Comparison of ENCODE assay signal across 8 cellular contexts in the genomic region with DNA sequence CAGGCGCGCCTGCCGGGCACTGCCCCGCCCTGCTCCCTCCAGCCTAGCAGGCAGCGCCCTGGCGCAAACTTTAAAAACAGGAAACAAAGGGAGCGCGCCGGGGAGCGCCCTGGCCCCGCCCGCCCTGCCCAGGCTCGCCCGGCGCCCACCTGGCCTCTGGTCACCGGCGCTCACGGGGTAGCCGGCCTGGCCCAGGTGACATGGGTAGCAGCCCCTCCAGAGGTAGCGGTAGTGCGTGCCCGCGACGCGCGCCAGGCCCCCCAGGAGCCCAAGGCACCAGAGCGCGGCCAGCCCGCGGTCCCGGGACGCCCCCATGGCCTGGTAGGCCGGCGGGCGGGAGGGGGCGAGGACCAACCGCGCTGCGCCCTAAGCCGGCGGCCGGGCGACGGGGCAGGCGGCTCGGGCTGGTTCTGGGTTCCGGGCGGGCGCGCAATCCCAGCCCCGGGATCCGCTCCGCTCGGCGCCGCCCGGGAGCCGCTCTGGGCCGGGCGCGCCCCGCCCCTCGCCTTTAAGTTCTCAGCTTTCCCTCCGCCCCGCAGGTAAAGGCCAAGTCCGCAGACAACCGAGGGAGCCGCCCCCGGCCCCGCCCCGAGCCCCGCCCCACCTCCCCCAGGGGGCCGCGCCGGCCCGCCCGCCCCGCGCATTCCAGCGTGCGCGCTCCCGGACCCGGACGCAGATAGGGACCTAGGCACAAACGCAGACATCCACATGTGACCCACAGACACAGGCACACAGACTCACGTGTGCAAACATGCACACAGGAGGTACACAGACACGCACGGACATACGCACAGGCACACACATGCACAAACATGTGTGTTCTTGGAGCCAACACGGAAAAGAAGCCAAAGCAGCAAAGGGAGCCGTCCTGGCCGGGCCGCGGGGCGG.
DNase-seq lines count a peak whose midpoint lies in the region; ATAC-seq and TF ChIP-seq lines count a peak whose summit lies in the region.

No MANE protein-coding gene starts in this region.

- TF ChIP-seq CTCF in AG09319 (IDR thresholded peaks at IDR 0.05; ENCODE audit: low read depth, low read length) (no peak), astrocyte of the cerebellum (IDR thresholded peaks at IDR 0.05; ENCODE audit: low read depth, low read length, missing control alignments) (no peak)

- in situ Hi-C loops in astrocyte of the cerebellum (cut with HindIII; ENCODE audit: low sequenced_read_pairs), result no loop called here

- peaks cover 6% of the 10 kb centered on the region for H3K27me3 ChIP-seq in iPS DF 6.9 (ENCODE audit: control insufficient read depth, insufficient read depth, low read length)
- peaks cover 13% of the 10 kb centered on the region for H3K27me3 ChIP-seq in skeletal muscle satellite cell (ENCODE audit: control insufficient read depth, insufficient read depth, low read length)

- H3K4me3 ChIP-seq in astrocyte of the cerebellum (ENCODE audit: low read depth, low read length) (peak overlapping the region; percentile 49), iPS DF 6.9 (ENCODE audit: low read length) (peak overlapping the region; percentile 41; the same call in 1 of the 2 replicates), skeletal muscle satellite cell (ENCODE audit: low read length) (peak overlapping the region; percentile 67)

- peak overlapping the region; percentile 95 for H3K4me2 ChIP-seq in skeletal muscle satellite cell (ENCODE audit: low read length)

- ATAC-seq in HG02678 (IDR thresholded peaks at IDR 0.05; ENCODE audit: unreplicated experiment), result no peak
- no peak for ATAC-seq in HG02623 (IDR thresholded peaks at IDR 0.05; ENCODE audit: unreplicated experiment)

- no peaks in the 10 kb centered on the region for H3K36me3 ChIP-seq in iPS DF 6.9 (ENCODE audit: control insufficient read depth, insufficient read depth, low read length)
- H3K36me3 ChIP-seq in skeletal muscle satellite cell (ENCODE audit: insufficient read depth, low read length), result no peaks in the 10 kb centered on the region

- H3K27ac ChIP-seq in iPS DF 6.9 (ENCODE audit: low read length), result no peak overlapping the region

- WGBS in iPS DF 6.9 (ENCODE audit: insufficient coverage, insufficient read length), result no CpG with 5 or more reads among the region's 96 CpGs

- H3K9me3 ChIP-seq in iPS DF 6.9 (ENCODE audit: control insufficient read depth, insufficient read depth, low read length) (no peaks in the 10 kb centered on the region), skeletal muscle satellite cell (replicated peaks; ENCODE audit: low read length) (no peaks in the 10 kb centered on the region)

- DNase-seq in AG09319 (ENCODE audit: extremely low read depth, low read depth), result peak; percentile 16
- peak; percentile 98 for DNase-seq in HuH-7.5 (ENCODE audit: low spot score)
- DNase-seq in T-helper 2 cell, result peak; percentile 55 to 76 (median 64)
- DNase-seq in astrocyte of the cerebellum (ENCODE audit: low read depth), result no peak
- peak; percentile 43 for DNase-seq in iPS DF 6.9 (ENCODE audit: low read depth, low spot score)

- H3K9ac ChIP-seq in skeletal muscle satellite cell (ENCODE audit: low read depth, low read length), result peak overlapping the region; percentile 81

- H3K4me1 ChIP-seq in iPS DF 6.9 (ENCODE audit: control insufficient read depth, insufficient read depth, low read length) (peaks cover 7% of the 10 kb centered on the region; the same call in 1 of the 2 replicates), skeletal muscle satellite cell (ENCODE audit: control insufficient read depth, insufficient read depth, low read length) (peaks cover 21% of the 10 kb centered on the region)
